ENCODE assay signal across 17 cellular contexts in genomic region chr4:158446106-158446505, GRCh38.
DNase-seq lines count a peak whose midpoint lies in the region; ATAC-seq and TF ChIP-seq lines count a peak whose summit lies in the region.
"Had no signal": no experiment of that assay in that cellular context is flagged by ENCODE, and none has a peak within 500 bp of the region (broad histone marks: within the 10 kb centered on the region; RNA-seq: fewer than 3 reads in every experiment).

No MANE protein-coding gene starts in this region.

- peak; percentile 77 to 79 for ATAC-seq in left cardiac atrium
- no peak for ATAC-seq in Right ventricle myocardium inferior
- ATAC-seq in HG02678 (IDR thresholded peaks at IDR 0.05; ENCODE audit: unreplicated experiment): no peak
- no peak for ATAC-seq in GM21423 (IDR thresholded peaks at IDR 0.05; ENCODE audit: unreplicated experiment)
- ATAC-seq in GM18519 (IDR thresholded peaks at IDR 0.05; ENCODE audit: low FRiP score, unreplicated experiment): no peak
- ATAC-seq: activated CD4-positive, CD25-positive, alpha-beta regulatory T cell treated with anti-CD3 and anti-CD28 coated beads, Interleukin-2, amount 50 U/mL, for 24 hours; natural killer cell had no signal

- intact Hi-C loops in left cardiac atrium (cut with DNase I) (no loop called here), Right ventricle myocardium inferior (cut with DNase I) (no loop called here)

- H3K4me3 ChIP-seq in fibroblast of villous mesenchyme (ENCODE audit: low read depth, low read length): no peak overlapping the region
- H3K4me3 ChIP-seq: esophagus muscularis mucosa, SJCRH30 had no signal

- no peak for DNase-seq in left cardiac atrium
- DNase-seq in Right ventricle myocardium inferior (ENCODE audit: missing footprints): no peak
- peak; percentile 15 for DNase-seq in amniotic stem cell (lab: John Stamatoyannopoulos, UW)
- DNase-seq in fibroblast of villous mesenchyme (ENCODE audit: low read depth): peak; percentile 79
- no peak for DNase-seq in anterior cingulate cortex (lab: John Stamatoyannopoulos, UW)
- DNase-seq: activated gamma-delta T cell treated with Interleukin-2 at 50 U/mL for 16 hours, Calu3, dermis blood vessel endothelial cell, GDM1, natural killer cell, NCI-H510A, SJCRH30 had no signal

- no peak for TF ChIP-seq CTCF in fibroblast of villous mesenchyme (IDR thresholded peaks at IDR 0.05; ENCODE audit: insufficient read depth, low read depth, low read length)

Comparison
In these comparisons a context has a peak if more than half of its experiments do, and no peak if none do; other contexts are left out.
1. ATAC-seq: peak in left cardiac atrium (2 of 2); none in Right ventricle myocardium inferior (single experiment), HG02678 (single experiment), GM21423 (single experiment) and GM18519 (single experiment).
2. DNase-seq: peak in amniotic stem cell (single experiment) and fibroblast of villous mesenchyme (single experiment); none in left cardiac atrium (single experiment), Right ventricle myocardium inferior (single experiment) and anterior cingulate cortex (0 of 58).